Comparison of ENCODE assay signal across 10 cellular contexts in the genomic region with DNA sequence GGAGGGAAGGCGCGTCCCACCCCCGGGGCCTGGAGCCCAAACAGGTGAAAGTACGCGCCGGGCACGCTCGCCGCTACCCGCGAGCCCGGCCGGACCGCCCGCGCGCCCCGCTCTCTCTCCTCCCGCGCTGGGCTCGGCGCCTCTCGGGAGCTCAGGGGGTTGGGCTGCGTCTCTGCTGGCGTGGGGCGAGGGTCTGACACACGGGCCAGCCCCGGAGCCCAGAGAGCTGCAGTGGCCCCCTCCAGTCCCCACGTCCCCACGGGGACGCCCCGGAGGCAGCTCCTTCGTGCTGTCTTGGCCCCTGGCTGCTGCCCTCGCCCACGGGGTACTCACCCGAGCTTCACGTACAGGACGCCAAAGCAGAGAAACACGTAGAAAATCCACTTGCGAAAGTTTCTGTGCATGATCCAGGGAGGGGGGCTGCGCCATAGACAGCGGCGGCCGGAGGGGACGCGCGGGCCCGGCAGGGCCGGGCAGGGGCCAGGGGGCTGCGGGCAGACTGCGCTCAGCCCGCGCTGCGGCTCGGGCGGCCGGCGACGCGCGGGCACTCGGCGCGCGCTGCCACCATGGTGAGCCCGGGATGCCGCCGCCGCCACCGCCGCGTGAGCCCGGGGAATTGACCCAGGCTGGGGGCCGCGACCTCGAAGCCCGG. TPM values are rescaled to one million over a fixed set of nuclear protein-coding genes. Genes with fewer than 3 reads are reported as not detected.
A peak's percentile ranks its signal among the peaks of the same experiment; 100 is the strongest.
DNase-seq lines count a peak whose midpoint lies in the region; ATAC-seq and TF ChIP-seq lines count a peak whose summit lies in the region.
"Had no signal": no experiment of that assay in that cellular context is flagged by ENCODE, and none has a peak within 500 bp of the region (broad histone marks: within the 10 kb centered on the region; RNA-seq: fewer than 3 reads in every experiment).

No MANE protein-coding gene starts in this region.

- no peak overlapping the region for H3K9ac ChIP-seq in mammary epithelial cell (ENCODE audit: insufficient read depth, low read length)
- H3K9ac ChIP-seq in colonic mucosa (ENCODE audit: low read depth in 2 of 2, low read length in 2 of 2): no peak overlapping the region

- no peaks in the 10 kb centered on the region for H4K20me1 ChIP-seq in mammary epithelial cell (ENCODE audit: insufficient read depth, low read length)

- in situ Hi-C loops in mammary epithelial cell (cut with MboI; ENCODE audit: low sequenced_read_pairs in 2 of 2): no loop called here

- DNase-seq in HFF-Myc (ENCODE audit: extremely low read depth, low read depth) (no peak), mammary epithelial cell (peak; percentile 33), colonic mucosa (no peak)
- DNase-seq in activated CD4-positive, alpha-beta T cell treated with anti-CD3 and anti-CD28 coated beads for 4 hours: no peak
- DNase-seq: activated T-cell treated with anti-CD3 and anti-CD28 coated beads, Interleukin-2, amount 50 U/mL, for 4 hours had no signal

- intact Hi-C loops in mammary epithelial cell (cut with micrococcal nuclease): no loop called here
- intact Hi-C loops in colonic mucosa (cut with DNase I): no loop called here

- H3K36me3 ChIP-seq in ACC112 (ENCODE audit: insufficient read depth, low read length) (no peaks in the 10 kb centered on the region), mammary epithelial cell (ENCODE audit: insufficient read depth, low read length) (no peaks in the 10 kb centered on the region), mesodermal cell (ENCODE audit: control insufficient read depth, insufficient read depth, low read length) (no peaks in the 10 kb centered on the region), colonic mucosa (no peaks in the 10 kb centered on the region)
- H3K36me3 ChIP-seq: neutrophil had no signal

- dilution Hi-C loops in mammary epithelial cell (cut with HindIII; ENCODE audit: low sequenced_read_pairs): no loop called here

- WGBS in mammary epithelial cell (ENCODE audit: low coverage, missing lambda C conversion rate): 0% methylated on average over 8 of the region's 77 CpGs
- WGBS in mesodermal cell (ENCODE audit: insufficient coverage in 2 of 2), 2 experiments: 1 to 2% methylated on average over 54 to 70 of the region's 77 CpGs

- H3K27me3 ChIP-seq in ACC112 (ENCODE audit: insufficient read depth, low read length) (peaks cover 58% of the 10 kb centered on the region), mammary epithelial cell (ENCODE audit: insufficient read depth, low read length) (peaks cover 14% of the 10 kb centered on the region), colonic mucosa (peaks cover 65% of the 10 kb centered on the region)

- no TSS peak for BruUV-seq in mammary epithelial cell (replicated peaks; lab: Mats Ljungman, UMichigan)

- peak overlapping the region; percentile 93 for H3K4me2 ChIP-seq in mammary epithelial cell (ENCODE audit: insufficient read depth, low read depth, low read length)

- CTCF ChIA-PET in mammary epithelial cell (lab: Charles Lee; ENCODE audit: low non-redundant PET): interaction anchor here (0.6 kb wide), 1 partner anchor 317 kb away, joined by 4 read pairs; no protein-coding TSS in a partner anchor

- H3K79me2 ChIP-seq in ACC112 (ENCODE audit: control insufficient read depth, insufficient read depth, low read length, unreplicated experiment) (no peaks in the 10 kb centered on the region), mammary epithelial cell (ENCODE audit: insufficient read depth, low read length) (no peaks in the 10 kb centered on the region)

- H3K9me3 ChIP-seq in mammary epithelial cell (replicated peaks; ENCODE audit: insufficient read depth, low read length) (no peaks in the 10 kb centered on the region), mesodermal cell (ENCODE audit: control insufficient read depth, low read length) (no peaks in the 10 kb centered on the region), colonic mucosa (no peaks in the 10 kb centered on the region)
- H3K9me3 ChIP-seq: neutrophil had no signal

- H2AFZ ChIP-seq in ACC112 (ENCODE audit: low read length, unreplicated experiment) (no peak overlapping the region), mammary epithelial cell (ENCODE audit: low read depth, low read length) (peak overlapping the region; percentile 53)

- peak overlapping the region; percentile 43; the same call in 1 of the 2 replicates for H3K4me3 ChIP-seq in ACC112 (ENCODE audit: low read depth, low read length)
- peak overlapping the region; percentile 29 for H3K4me3 ChIP-seq in HFF-Myc (replicated peaks; ENCODE audit: low read depth, low read length)
- peak overlapping the region in 2 of 3 experiments; percentile 36 to 43 for H3K4me3 ChIP-seq in mammary epithelial cell (replicated peaks in 1 of 3; ENCODE audit: insufficient read depth in 1 of 3, low read depth in 2 of 3, low read length in 3 of 3)
- peak overlapping the region; percentile 5 for H3K4me3 ChIP-seq in mesodermal cell (ENCODE audit: extremely low read depth, insufficient read depth, low read length, poor library complexity, severe bottlenecking)
- H3K4me3 ChIP-seq in colonic mucosa: no peak overlapping the region

- TF ChIP-seq CTCF in HFF-Myc (IDR thresholded peaks at IDR 0.05; ENCODE audit: low read depth, low read length, missing control alignments): no peak
- TF ChIP-seq CTCF in mammary epithelial cell (conservative IDR thresholded peaks at IDR 0.05 in 1 of 2, IDR thresholded peaks at IDR 0.05 in 1 of 2; ENCODE audit: extremely low read depth in 1 of 2, insufficient read depth in 1 of 2, low read depth in 1 of 2, low read length in 2 of 2): no peak
- TF ChIP-seq CTCF in colonic mucosa (IDR thresholded peaks at IDR 0.05): no peak

- H3K27ac ChIP-seq in ACC112 (ENCODE audit: low read depth, low read length): no peak overlapping the region
- no peak overlapping the region for H3K27ac ChIP-seq in mammary epithelial cell (ENCODE audit: insufficient read depth, low read depth, low read length)
- H3K27ac ChIP-seq in mesodermal cell (ENCODE audit: low read depth, low read length, severe bottlenecking): no peak overlapping the region
- no peak overlapping the region for H3K27ac ChIP-seq in colonic mucosa
- H3K27ac ChIP-seq: neutrophil had no signal

- no peak for ATAC-seq in GM19023 (IDR thresholded peaks at IDR 0.05; ENCODE audit: unreplicated experiment)
- no peak for ATAC-seq in HG02623 (IDR thresholded peaks at IDR 0.05; ENCODE audit: unreplicated experiment)
- ATAC-seq: activated T-cell treated with anti-CD3 and anti-CD28 coated beads, Interleukin-2, amount 50 U/mL, for 4 hours had no signal

- H3K4me1 ChIP-seq in ACC112 (ENCODE audit: control insufficient read depth, insufficient read depth, low read length, unreplicated experiment): no peaks in the 10 kb centered on the region
- peaks cover 29% of the 10 kb centered on the region for H3K4me1 ChIP-seq in mammary epithelial cell (ENCODE audit: insufficient read depth, low read length)
- H3K4me1 ChIP-seq in mesodermal cell (ENCODE audit: control insufficient read depth, insufficient read depth, low read length, poor library complexity, severe bottlenecking): peaks cover 10% of the 10 kb centered on the region
- peaks cover 4% of the 10 kb centered on the region for H3K4me1 ChIP-seq in colonic mucosa

RNA-seq across cellular contexts. Expression of a gene that starts 0.5 kb away (rescaled TPM):
- under 1 TPM; 0.31 to 0.50 TPM for total RNA-seq in mammary epithelial cell
- polyA plus RNA-seq in mammary epithelial cell: 0.15 TPM
- polyA minus RNA-seq in mammary epithelial cell: 0.21 TPM
- 0.15 TPM for polyA plus RNA-seq in mesodermal cell (2013, experiment 1 of 2)
- polyA plus RNA-seq in mesodermal cell (2013, experiment 2 of 2): 0.05 TPM
- total RNA-seq in colonic mucosa: under 1 TPM in 1 of 2 donors, not detected in 1; 0.12 TPM
